16 cellular contexts compared by ENCODE assay signal in genomic region chr10:121373411-121373810, GRCh38.
DNase-seq lines count a peak whose midpoint lies in the region; ATAC-seq, FAIRE-seq and TF ChIP-seq lines count a peak whose summit lies in the region.
"Had no signal": no experiment of that assay in that cellular context is flagged by ENCODE, and none has a peak within 500 bp of the region (broad histone marks: within the 10 kb centered on the region; RNA-seq: fewer than 3 reads in every experiment).

No MANE protein-coding gene starts in this region.

- no peak for FAIRE-seq in small intestine (lab: Jason Lieb, UNC)
- FAIRE-seq: G401.6, GM12891 had no signal

- H3K9me3 ChIP-seq in small intestine (ENCODE audit: control insufficient read depth, low read depth) (no peaks in the 10 kb centered on the region), right lobe of liver (no peaks in the 10 kb centered on the region), aorta (ENCODE audit: control insufficient read depth, low read length) (no peaks in the 10 kb centered on the region)

- TF ChIP-seq CTCF in right lobe of liver (IDR thresholded peaks at IDR 0.05) = no peak

- no peak overlapping the region for H3K4me3 ChIP-seq in small intestine (ENCODE audit: low read depth in 1 of 2, low read length in 2 of 2)
- H3K4me3 ChIP-seq in right lobe of liver = no peak overlapping the region
- H3K4me3 ChIP-seq in aorta (ENCODE audit: low read length in 2 of 2) = no peak overlapping the region
- H3K4me3 ChIP-seq: GM23338 had no signal

- WGBS in small intestine, 3 donors = 34 to 55% (median 37%) methylated on average over 2 of the region's 2 CpGs
- WGBS in right lobe of liver (ENCODE audit: insufficient coverage, low coverage, low lambda C conversion rate, missing lambda C conversion rate) = 72% methylated on average over 2 of the region's 2 CpGs
- 67 to 70% methylated on average over 2 of the region's 2 CpGs for WGBS in aorta, 2 donors

- intact Hi-C loops in right lobe of liver (cut with DNase I) (no loop called here), posterior vena cava (cut with DNase I) (no loop called here), aorta (cut with DNase I) (no loop called here)

- H3K4me1 ChIP-seq in small intestine (ENCODE audit: control insufficient read depth in 2 of 2, insufficient read depth in 1 of 2, low read depth in 1 of 2, low read length in 1 of 2) (no peaks in the 10 kb centered on the region), right lobe of liver (no peaks in the 10 kb centered on the region), aorta (ENCODE audit: control insufficient read depth in 1 of 2, insufficient read depth in 2 of 2, low read length in 2 of 2) (no peaks in the 10 kb centered on the region)

- DNase-seq in Daoy (ENCODE audit: low read depth) (peak; percentile 21), OCI-M1 (lab: John Stamatoyannopoulos, UW) (peak; percentile 24), kidney tubule cell (ENCODE audit: low spot score) (peak; percentile 11), small intestine (peak; percentile 29), right lobe of liver (no peak), posterior vena cava (ENCODE audit: low spot score) (no peak), aorta (no peak)
- DNase-seq: ACHN; C1 segment of cervical spinal cord; CD4-positive, alpha-beta T cell; DMS79; EL; H7 had no signal

- H3K36me3 ChIP-seq in small intestine (ENCODE audit: control insufficient read depth in 2 of 2, insufficient read depth in 2 of 2, low read length in 2 of 2) (no peaks in the 10 kb centered on the region), right lobe of liver (no peaks in the 10 kb centered on the region), aorta (ENCODE audit: control insufficient read depth in 1 of 2, insufficient read depth in 2 of 2, low read length in 1 of 2) (no peaks in the 10 kb centered on the region)

- H3K27ac ChIP-seq in small intestine (ENCODE audit: low read depth in 1 of 2, low read length in 1 of 2) (no peak overlapping the region), right lobe of liver (no peak overlapping the region), aorta (ENCODE audit: low read depth in 1 of 2, low read length in 2 of 2) (no peak overlapping the region)

- H3K27me3 ChIP-seq in small intestine (ENCODE audit: control insufficient read depth in 2 of 2, insufficient read depth in 2 of 2, low read length in 2 of 2) (no peaks in the 10 kb centered on the region), right lobe of liver (no peaks in the 10 kb centered on the region), aorta (ENCODE audit: control insufficient read depth in 1 of 2, insufficient read depth in 2 of 2, low read length in 1 of 2) (no peaks in the 10 kb centered on the region)

- no peak for TF ChIP-seq POLR2A in right lobe of liver (IDR thresholded peaks at IDR 0.05)

- no peak for ATAC-seq in right lobe of liver
- no peak for ATAC-seq in aorta (ENCODE audit: low FRiP score)
- ATAC-seq: GM23338 had no signal

Comparison
In these comparisons a context has a peak if more than half of its experiments do, and no peak if none do; other contexts are left out.
1. DNase-seq: peak in Daoy (single experiment), OCI-M1 (single experiment), kidney tubule cell (single experiment) and small intestine (single experiment); none in right lobe of liver (0 of 3), posterior vena cava (single experiment) and aorta (0 of 2).